ENCODE assay signal across 8 cellular contexts in the genomic region with DNA sequence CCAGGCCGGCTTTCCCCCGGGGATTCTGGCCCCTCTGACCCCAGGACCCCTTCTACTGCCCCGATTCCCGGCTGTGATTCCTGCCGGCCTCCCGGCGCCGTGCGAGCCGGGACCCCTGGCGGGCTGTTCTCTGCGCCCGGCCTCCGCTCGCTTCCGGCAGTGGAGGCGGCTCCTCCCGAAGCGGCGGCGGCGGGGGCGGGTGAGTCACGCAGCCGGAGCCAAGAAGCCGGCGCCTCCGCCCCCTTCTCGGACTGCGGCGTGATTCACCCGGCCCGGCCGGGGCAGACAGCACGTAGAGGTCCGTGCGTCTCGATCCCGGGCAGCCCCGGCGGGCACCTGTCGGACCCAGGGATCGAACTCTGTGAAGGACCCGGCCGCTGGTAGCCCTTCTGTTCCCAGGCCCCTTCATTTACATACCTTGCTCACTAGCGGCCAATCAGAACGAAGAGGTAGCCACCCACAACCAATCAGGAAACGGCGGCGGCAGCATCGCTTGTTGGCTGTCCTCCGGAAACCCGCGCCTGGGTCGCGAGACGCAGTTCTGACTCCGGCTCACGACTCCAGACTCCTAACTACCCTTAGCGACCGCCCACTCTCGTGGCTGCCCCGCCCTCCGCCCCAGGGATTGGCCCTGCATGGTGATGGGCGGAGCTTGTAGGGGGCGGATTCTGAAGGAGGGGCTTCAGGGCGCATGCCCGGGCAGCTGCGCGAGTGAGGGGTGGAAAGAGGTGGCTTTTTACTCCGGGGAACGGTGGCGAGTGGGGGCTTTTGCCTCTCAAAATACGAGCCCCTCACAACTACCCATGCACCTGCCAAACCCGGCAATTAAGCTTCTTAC.
A peak's percentile ranks its signal among the peaks of the same experiment; 100 is the strongest.
DNase-seq lines count a peak whose midpoint lies in the region; ATAC-seq and FAIRE-seq lines count a peak whose summit lies in the region.

A gene with protein sequence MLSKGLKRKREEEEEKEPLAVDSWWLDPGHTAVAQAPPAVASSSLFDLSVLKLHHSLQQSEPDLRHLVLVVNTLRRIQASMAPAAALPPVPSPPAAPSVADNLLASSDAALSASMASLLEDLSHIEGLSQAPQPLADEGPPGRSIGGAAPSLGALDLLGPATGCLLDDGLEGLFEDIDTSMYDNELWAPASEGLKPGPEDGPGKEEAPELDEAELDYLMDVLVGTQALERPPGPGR (minus strand): TSS at position 543 of the 838 bp plus-strand sequence. CDS start 2,446 bp downstream, outside the sequence.

- H3K4me3 ChIP-seq in BLaER1: peak within 1 kb of the TSS; percentile 92

- FAIRE-seq in GM19239 (lab: Jason Lieb, UNC): peak; percentile 98
- peak; percentile 21 for FAIRE-seq in colon (lab: Jason Lieb, UNC)

- no peaks in the 10 kb centered on the region for H3K9me3 ChIP-seq in BLaER1

- H3K4me2 ChIP-seq in BLaER1: peak within 1 kb of the TSS; percentile 91

- peaks cover 38% of the 10 kb centered on the region for H3K4me1 ChIP-seq in BLaER1

- peak; percentile 65 for ATAC-seq in HG03457 (IDR thresholded peaks at IDR 0.05; ENCODE audit: unreplicated experiment)

- H3K36me3 ChIP-seq in BLaER1: peaks cover 13% of the 10 kb centered on the region

- no peaks in the 10 kb centered on the region for H4K20me1 ChIP-seq in BLaER1

- H3K9ac ChIP-seq in BLaER1: peak within 1 kb of the TSS; percentile 91

- H3K27me3 ChIP-seq in BLaER1: no peaks in the 10 kb centered on the region
- H3K27me3 ChIP-seq in layer of hippocampus (ENCODE audit: control insufficient read depth, insufficient read depth, low read length): no peaks in the 10 kb centered on the region

- peak; percentile 95 for DNase-seq in GM19239 (ENCODE audit: insufficient read length, low spot score)
- peak; percentile 98 for DNase-seq in NCI-H524 treated with DMSO at 0.1 percent for 48 hours (lab: John Stamatoyannopoulos, UW)
- DNase-seq in activated CD4-positive, alpha-beta T cell treated with anti-CD3 and anti-CD28 coated beads for 48 hours: peak; percentile 100
- DNase-seq in stimulated activated CD4-positive, alpha-beta T cell treated with anti-CD3 and anti-CD28 coated beads, Interleukin-1b, Interleukin-23, amount 100 ng/mL, for 4 hours (ENCODE audit: low read depth in 2 of 2): peak; percentile 100

- H3K27ac ChIP-seq in BLaER1 (peak within 1 kb of the TSS; percentile 93), layer of hippocampus (ENCODE audit: low read depth, low read length) (peak within 1 kb of the TSS; percentile 94)

Comparison
In these comparisons a context has a peak if more than half of its experiments do, and no peak if none do; other contexts are left out.
1. Peak in every context shown above with its lines: DNase-seq, ATAC-seq, H3K4me3 ChIP-seq and H3K27ac ChIP-seq.